Comparison of ENCODE assay signal across 11 cellular contexts in genomic region chr3:102449930-102450329, GRCh38. TPM values are rescaled to one million over a fixed set of nuclear protein-coding genes. Genes with fewer than 3 reads are reported as not detected.
"Had no signal": no experiment of that assay in that cellular context is flagged by ENCODE, and none has a peak within 500 bp of the region (broad histone marks: within the 10 kb centered on the region; RNA-seq: fewer than 3 reads in every experiment).

No MANE protein-coding gene starts in this region.

- H3K9me3 ChIP-seq: HAP-1 had no signal

- DNase-seq: GM23248, GOT3, H7, HFFc6, KBM-7 had no signal

- H3K36me3 ChIP-seq: HAP-1 had no signal

- ATAC-seq: HCT116, HepG2 had no signal

- H3K4me3 ChIP-seq: GM23248, HAP-1 had no signal

- H3K27ac ChIP-seq: GM23248, HL-60 had no signal

- H3K4me1 ChIP-seq: HAP-1 had no signal

- H2AFZ ChIP-seq: GM23248 had no signal

- H3K9ac ChIP-seq: GM23248 had no signal

RNA-seq across cellular contexts. Expression of gene ZPLD1, which starts 15.1 kb away (rescaled TPM):
- total RNA-seq: H4, H7, HepG2 had no signal
- polyA plus RNA-seq: GM23248, HepG2, IgD-negative memory B cell had no signal
